ENCODE assay signal across 2 cellular contexts in genomic region chr17:61574542-61575351, GRCh38.
TF ChIP-seq lines count a peak whose summit lies in the region.

No MANE protein-coding gene starts in this region.

TF ChIP-seq in WTC11, 78 proteins besides CTCF, POLR2A, EP300 and RAD21 (continues in another document):
- TF ChIP-seq, protein P1, sequence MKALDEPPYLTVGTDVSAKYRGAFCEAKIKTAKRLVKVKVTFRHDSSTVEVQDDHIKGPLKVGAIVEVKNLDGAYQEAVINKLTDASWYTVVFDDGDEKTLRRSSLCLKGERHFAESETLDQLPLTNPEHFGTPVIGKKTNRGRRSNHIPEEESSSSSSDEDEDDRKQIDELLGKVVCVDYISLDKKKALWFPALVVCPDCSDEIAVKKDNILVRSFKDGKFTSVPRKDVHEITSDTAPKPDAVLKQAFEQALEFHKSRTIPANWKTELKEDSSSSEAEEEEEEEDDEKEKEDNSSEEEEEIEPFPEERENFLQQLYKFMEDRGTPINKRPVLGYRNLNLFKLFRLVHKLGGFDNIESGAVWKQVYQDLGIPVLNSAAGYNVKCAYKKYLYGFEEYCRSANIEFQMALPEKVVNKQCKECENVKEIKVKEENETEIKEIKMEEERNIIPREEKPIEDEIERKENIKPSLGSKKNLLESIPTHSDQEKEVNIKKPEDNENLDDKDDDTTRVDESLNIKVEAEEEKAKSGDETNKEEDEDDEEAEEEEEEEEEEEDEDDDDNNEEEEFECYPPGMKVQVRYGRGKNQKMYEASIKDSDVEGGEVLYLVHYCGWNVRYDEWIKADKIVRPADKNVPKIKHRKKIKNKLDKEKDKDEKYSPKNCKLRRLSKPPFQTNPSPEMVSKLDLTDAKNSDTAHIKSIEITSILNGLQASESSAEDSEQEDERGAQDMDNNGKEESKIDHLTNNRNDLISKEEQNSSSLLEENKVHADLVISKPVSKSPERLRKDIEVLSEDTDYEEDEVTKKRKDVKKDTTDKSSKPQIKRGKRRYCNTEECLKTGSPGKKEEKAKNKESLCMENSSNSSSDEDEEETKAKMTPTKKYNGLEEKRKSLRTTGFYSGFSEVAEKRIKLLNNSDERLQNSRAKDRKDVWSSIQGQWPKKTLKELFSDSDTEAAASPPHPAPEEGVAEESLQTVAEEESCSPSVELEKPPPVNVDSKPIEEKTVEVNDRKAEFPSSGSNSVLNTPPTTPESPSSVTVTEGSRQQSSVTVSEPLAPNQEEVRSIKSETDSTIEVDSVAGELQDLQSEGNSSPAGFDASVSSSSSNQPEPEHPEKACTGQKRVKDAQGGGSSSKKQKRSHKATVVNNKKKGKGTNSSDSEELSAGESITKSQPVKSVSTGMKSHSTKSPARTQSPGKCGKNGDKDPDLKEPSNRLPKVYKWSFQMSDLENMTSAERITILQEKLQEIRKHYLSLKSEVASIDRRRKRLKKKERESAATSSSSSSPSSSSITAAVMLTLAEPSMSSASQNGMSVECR (CRISPR knock-in tag; IDR thresholded peaks at IDR 0.05; ENCODE audit: borderline replicate concordance): no peak
- TF ChIP-seq SMAD3 (CRISPR knock-in tag; IDR thresholded peaks at IDR 0.05; ENCODE audit: borderline replicate concordance) (no peak), HMGA2 (CRISPR knock-in tag; IDR thresholded peaks at IDR 0.05) (no peak), CDX4 (CRISPR knock-in tag; IDR thresholded peaks at IDR 0.05; ENCODE audit: borderline replicate concordance) (no peak), ERG (CRISPR knock-in tag; IDR thresholded peaks at IDR 0.05) (no peak), ZNF396 (CRISPR knock-in tag; IDR thresholded peaks at IDR 0.05; ENCODE audit: borderline replicate concordance) (no peak), NR2C2 (CRISPR knock-in tag; IDR thresholded peaks at IDR 0.05) (no peak), TP53 (CRISPR knock-in tag; IDR thresholded peaks at IDR 0.05) (no peak), JUN (CRISPR knock-in tag; IDR thresholded peaks at IDR 0.05) (no peak), IRF1 (CRISPR knock-in tag; IDR thresholded peaks at IDR 0.05) (no peak), ZNF423 (CRISPR knock-in tag; IDR thresholded peaks at IDR 0.05) (no peak), TEAD1 (CRISPR knock-in tag; IDR thresholded peaks at IDR 0.05) (no peak)
- TF ChIP-seq, protein P2, sequence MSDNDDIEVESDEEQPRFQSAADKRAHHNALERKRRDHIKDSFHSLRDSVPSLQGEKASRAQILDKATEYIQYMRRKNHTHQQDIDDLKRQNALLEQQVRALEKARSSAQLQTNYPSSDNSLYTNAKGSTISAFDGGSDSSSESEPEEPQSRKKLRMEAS (CRISPR knock-in tag; IDR thresholded peaks at IDR 0.05): no peak
- TF ChIP-seq, protein P3, sequence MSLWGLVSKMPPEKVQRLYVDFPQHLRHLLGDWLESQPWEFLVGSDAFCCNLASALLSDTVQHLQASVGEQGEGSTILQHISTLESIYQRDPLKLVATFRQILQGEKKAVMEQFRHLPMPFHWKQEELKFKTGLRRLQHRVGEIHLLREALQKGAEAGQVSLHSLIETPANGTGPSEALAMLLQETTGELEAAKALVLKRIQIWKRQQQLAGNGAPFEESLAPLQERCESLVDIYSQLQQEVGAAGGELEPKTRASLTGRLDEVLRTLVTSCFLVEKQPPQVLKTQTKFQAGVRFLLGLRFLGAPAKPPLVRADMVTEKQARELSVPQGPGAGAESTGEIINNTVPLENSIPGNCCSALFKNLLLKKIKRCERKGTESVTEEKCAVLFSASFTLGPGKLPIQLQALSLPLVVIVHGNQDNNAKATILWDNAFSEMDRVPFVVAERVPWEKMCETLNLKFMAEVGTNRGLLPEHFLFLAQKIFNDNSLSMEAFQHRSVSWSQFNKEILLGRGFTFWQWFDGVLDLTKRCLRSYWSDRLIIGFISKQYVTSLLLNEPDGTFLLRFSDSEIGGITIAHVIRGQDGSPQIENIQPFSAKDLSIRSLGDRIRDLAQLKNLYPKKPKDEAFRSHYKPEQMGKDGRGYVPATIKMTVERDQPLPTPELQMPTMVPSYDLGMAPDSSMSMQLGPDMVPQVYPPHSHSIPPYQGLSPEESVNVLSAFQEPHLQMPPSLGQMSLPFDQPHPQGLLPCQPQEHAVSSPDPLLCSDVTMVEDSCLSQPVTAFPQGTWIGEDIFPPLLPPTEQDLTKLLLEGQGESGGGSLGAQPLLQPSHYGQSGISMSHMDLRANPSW (CRISPR knock-in tag; conservative IDR thresholded peaks at IDR 0.05; ENCODE audit: low read depth): no peak

TF ChIP-seq in HepG2, 621 proteins besides CTCF, POLR2A, EP300 and RAD21 (continued from another document and continues in another):
- TF ChIP-seq STAG1 (CRISPR knock-in tag; IDR thresholded peaks at IDR 0.05) (peak; percentile 96), ATF2 (CRISPR knock-in tag; IDR thresholded peaks at IDR 0.05) (0 out of 2 replicates have a peak, but pooled peaks have one; percentile 15), NR2F6 (IDR thresholded peaks at IDR 0.05) (no peak), NR2F6 (CRISPR knock-in tag; IDR thresholded peaks at IDR 0.05) (peak; percentile 20; the same call in 1 of the 2 replicates), KDM5B (CRISPR knock-in tag; IDR thresholded peaks at IDR 0.05; ENCODE audit: borderline replicate concordance) (no peak), ZNF275 (CRISPR knock-in tag; IDR thresholded peaks at IDR 0.05; ENCODE audit: borderline replicate concordance) (0 out of 2 replicates have a peak, but pooled peaks have one; percentile 41), GATAD2A (CRISPR knock-in tag; IDR thresholded peaks at IDR 0.05) (peak; percentile 29; the same call in 1 of the 2 replicates), ZNF724P (CRISPR knock-in tag; IDR thresholded peaks at IDR 0.05; ENCODE audit: borderline replicate concordance) (0 out of 2 replicates have a peak, but pooled peaks have one; percentile 33), SPEN (CRISPR knock-in tag; IDR thresholded peaks at IDR 0.05; ENCODE audit: low read depth) (peak; percentile 18; the same call in 1 of the 2 replicates), SRF (IDR thresholded peaks at IDR 0.05; ENCODE audit: low read depth, low read length) (no peak; the same call in 1 of the 2 replicates), ZBTB1 (CRISPR knock-in tag; IDR thresholded peaks at IDR 0.05; ENCODE audit: borderline replicate concordance) (no peak), ZNF713 (CRISPR knock-in tag; IDR thresholded peaks at IDR 0.05) (no peak), SP5 (CRISPR knock-in tag; IDR thresholded peaks at IDR 0.05; ENCODE audit: borderline replicate concordance, low read depth) (no peak), HNF4A (CRISPR knock-in tag; IDR thresholded peaks at IDR 0.05) (no peak), ERF (CRISPR knock-in tag; IDR thresholded peaks at IDR 0.05) (0 out of 2 replicates have a peak, but pooled peaks have one; percentile 46), ZSCAN9 (CRISPR knock-in tag; IDR thresholded peaks at IDR 0.05; ENCODE audit: borderline replicate concordance) (0 out of 2 replicates have a peak, but pooled peaks have one; percentile 30), MAZ (IDR thresholded peaks at IDR 0.05; ENCODE audit: borderline replicate concordance, low read depth, low read length) (no peak), MAZ (CRISPR knock-in tag; IDR thresholded peaks at IDR 0.05; ENCODE audit: low read depth) (no peak), XRCC5 (optimal IDR thresholded peaks at IDR 0.05; ENCODE audit: low read length) (peak; percentile 21), FOSL2 (CRISPR knock-in tag; IDR thresholded peaks at IDR 0.05) (peak; percentile 24; the same call in 1 of the 2 replicates), ZBTB40 (IDR thresholded peaks at IDR 0.05) (no peak), ZBTB40 (CRISPR knock-in tag; IDR thresholded peaks at IDR 0.05) (no peak), ZNF207 (IDR thresholded peaks at IDR 0.05; ENCODE audit: borderline replicate concordance) (no peak), ZNF737 (CRISPR knock-in tag; IDR thresholded peaks at IDR 0.05; ENCODE audit: borderline replicate concordance) (no peak), SMC3 (IDR thresholded peaks at IDR 0.05; ENCODE audit: low read length) (peak; percentile 83)
- TF ChIP-seq, protein P4, sequence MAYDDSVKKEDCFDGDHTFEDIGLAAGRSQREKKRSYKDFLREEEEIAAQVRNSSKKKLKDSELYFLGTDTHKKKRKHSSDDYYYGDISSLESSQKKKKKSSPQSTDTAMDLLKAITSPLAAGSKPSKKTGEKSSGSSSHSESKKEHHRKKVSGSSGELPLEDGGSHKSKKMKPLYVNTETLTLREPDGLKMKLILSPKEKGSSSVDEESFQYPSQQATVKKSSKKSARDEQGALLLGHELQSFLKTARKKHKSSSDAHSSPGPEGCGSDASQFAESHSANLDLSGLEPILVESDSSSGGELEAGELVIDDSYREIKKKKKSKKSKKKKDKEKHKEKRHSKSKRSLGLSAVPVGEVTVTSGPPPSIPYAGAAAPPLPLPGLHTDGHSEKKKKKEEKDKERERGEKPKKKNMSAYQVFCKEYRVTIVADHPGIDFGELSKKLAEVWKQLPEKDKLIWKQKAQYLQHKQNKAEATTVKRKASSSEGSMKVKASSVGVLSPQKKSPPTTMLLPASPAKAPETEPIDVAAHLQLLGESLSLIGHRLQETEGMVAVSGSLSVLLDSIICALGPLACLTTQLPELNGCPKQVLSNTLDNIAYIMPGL (CRISPR knock-in tag; IDR thresholded peaks at IDR 0.05; ENCODE audit: borderline replicate concordance in 1 of 2, low read depth in 1 of 2): peak; percentile 60 to 61; a peak in 2 of 4 replicates
